ENCODE assay signal across 8 cellular contexts in genomic region chr20:62651285-62652021, GRCh38. TPM values are rescaled to one million over a fixed set of nuclear protein-coding genes. Genes with fewer than 3 reads are reported as not detected.
DNase-seq lines count a peak whose midpoint lies in the region; ATAC-seq lines count a peak whose summit lies in the region.

No MANE protein-coding gene starts in this region.

- DNase-seq in RPMI8226 = peak; percentile 93
- peak; percentile 86 for DNase-seq in activated gamma-delta T cell treated with Interleukin-2 at 50 U/mL for 16 hours
- peak; percentile 78 to 81 (median 80) for DNase-seq in immature natural killer cell
- DNase-seq in stimulated activated CD4-positive, alpha-beta T cell treated with anti-CD3 and anti-CD28 coated beads, TNF-alpha, amount 100 ng/mL, for 4 hours (ENCODE audit: low read depth in 3 of 3) = peak; percentile 32 to 58 (median 40)
- DNase-seq in Ammon's horn (ENCODE audit: low spot score) = no peak
- no peak for DNase-seq in cerebellar cortex (ENCODE audit: low spot score)

- no peaks in the 10 kb centered on the region for H3K36me3 Mint-ChIP-seq in immature natural killer cell

- no peaks in the 10 kb centered on the region for H3K9me3 Mint-ChIP-seq in immature natural killer cell

- ATAC-seq in GM18909 (IDR thresholded peaks at IDR 0.05; ENCODE audit: poor library complexity, unreplicated experiment) (peak; percentile 66), HG03064 (IDR thresholded peaks at IDR 0.05; ENCODE audit: low read depth, unreplicated experiment) (peak; percentile 46)

- peak overlapping the region; percentile 71 to 93 (median 85) for H3K4me3 Mint-ChIP-seq in immature natural killer cell

- H3K4me1 Mint-ChIP-seq in immature natural killer cell = peaks cover 26 to 27% of the 10 kb centered on the region in 2 donors

- peaks cover 3 to 4% (median 4%) of the 10 kb centered on the region in 3 donors for H3K27me3 Mint-ChIP-seq in immature natural killer cell (ENCODE audit: low read depth in 3 of 3)

- H3K27ac Mint-ChIP-seq in immature natural killer cell = peak overlapping the region; percentile 88 to 98 (median 96)

RNA-seq across cellular contexts. Expression of gene SLCO4A1, which starts 9.2 kb away (rescaled TPM):
- polyA plus RNA-seq in immature natural killer cell = under 1 TPM in 2 of 3 donors, not detected in 1; 0.34 to 0.40 TPM

RNA-seq across cellular contexts. Expression of gene NTSR1, which starts 57.2 kb away (rescaled TPM):
- polyA plus RNA-seq in immature natural killer cell = not detected

Comparison
In these comparisons a context has a peak if more than half of its experiments do, and no peak if none do; other contexts are left out.
1. DNase-seq: peak in RPMI8226 (single experiment), activated gamma-delta T cell treated with Interleukin-2 at 50 U/mL for 16 hours (single experiment), immature natural killer cell (3 of 3) and stimulated activated CD4-positive, alpha-beta T cell treated with anti-CD3 and anti-CD28 coated beads, TNF-alpha, amount 100 ng/mL, for 4 hours (3 of 3); none in Ammon's horn (single experiment) and cerebellar cortex (single experiment).